ENCODE assay signal across 8 cellular contexts in the genomic region with DNA sequence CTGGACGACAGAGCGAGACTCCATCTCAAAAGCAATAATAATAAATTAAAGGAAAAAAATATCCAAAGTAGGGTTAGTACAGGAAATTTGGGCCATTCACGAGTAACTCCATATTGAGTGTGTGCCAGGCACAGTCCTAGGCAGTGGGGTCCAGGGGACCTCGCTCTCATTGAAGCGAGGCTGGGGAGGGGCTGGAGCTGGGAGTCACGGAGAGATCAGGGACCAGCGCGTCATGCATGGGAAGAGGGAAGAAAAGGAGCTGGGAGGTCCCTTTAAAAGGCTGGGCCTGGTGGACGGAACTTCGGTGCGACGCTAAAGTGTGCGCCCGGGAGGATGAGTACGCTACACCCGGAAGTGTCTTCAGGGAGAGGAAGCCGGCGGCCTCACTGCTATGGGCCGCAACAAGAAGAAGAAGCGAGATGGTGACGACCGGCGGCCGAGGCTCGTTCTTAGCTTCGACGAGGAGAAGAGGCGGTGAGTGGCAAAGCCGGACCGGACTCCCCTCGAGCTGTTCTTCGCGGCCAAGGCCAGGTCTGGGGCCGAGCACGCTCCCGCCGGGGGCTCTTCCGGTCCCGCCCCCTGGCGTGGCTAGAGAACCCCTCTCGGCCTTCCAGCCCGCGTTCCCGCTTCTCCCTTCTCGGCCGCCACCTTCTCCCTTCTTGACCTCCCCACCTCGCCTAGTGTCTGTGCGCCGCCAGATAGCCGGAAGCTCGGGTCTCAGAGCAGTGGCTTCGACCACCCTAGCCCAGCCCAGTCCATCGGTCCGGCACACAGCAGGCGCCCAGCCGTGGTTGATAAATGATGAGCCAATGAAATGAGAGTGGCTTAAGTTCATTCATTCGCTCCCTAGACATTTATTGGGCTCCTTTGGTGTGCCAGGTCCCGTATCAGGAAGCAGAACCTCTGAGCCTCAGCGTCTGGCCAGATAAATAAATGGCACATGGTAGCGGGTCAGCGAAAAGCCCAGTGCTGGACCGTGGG. TPM values are rescaled to one million over a fixed set of nuclear protein-coding genes. Genes with fewer than 3 reads are reported as not detected.
A peak's percentile ranks its signal among the peaks of the same experiment; 100 is the strongest.
DNase-seq lines count a peak whose midpoint lies in the region; TF ChIP-seq lines count a peak whose summit lies in the region.

Gene NOL12 (plus strand): TSS at position 342 of the 981 bp plus-strand sequence. CDS start 50 bp downstream, at position 392.

- H3K4me2 ChIP-seq in DOHH2 (ENCODE audit: low read length) (peak within 1 kb of the TSS; percentile 79), MM.1S (ENCODE audit: low read depth, low read length) (peak within 1 kb of the TSS; percentile 82)

- CTCF ChIA-PET in activated naive CD4-positive, alpha-beta T cell treated with anti-CD3 and anti-CD28 coated beads, Interleukin-2, amount 10 ng/mL, durations not matched to agents 7 days and 5 days (lab: Charles Lee): interaction anchor here (0.7 to 21.2 kb wide), 3 partner anchors 9 to 94 kb away, joined by 3 to 506 read pairs (median 3); partner anchors contain the start of gene SH3BP1

- H3K27me3 ChIP-seq in DOHH2 (ENCODE audit: control insufficient read depth, low read length) (no peaks in the 10 kb centered on the region), MM.1S (replicated peaks; ENCODE audit: insufficient read depth, low read length) (no peaks in the 10 kb centered on the region)

- H3K79me2 ChIP-seq in DOHH2 (ENCODE audit: control insufficient read depth, low read length) (peaks cover 30% of the 10 kb centered on the region), MM.1S (ENCODE audit: low read length) (peaks cover 26% of the 10 kb centered on the region)

- H3K4me1 ChIP-seq in DOHH2 (ENCODE audit: control insufficient read depth, low read length): peaks cover 25% of the 10 kb centered on the region
- peaks cover 16% of the 10 kb centered on the region for H3K4me1 ChIP-seq in MM.1S (ENCODE audit: low read length)

- H3K9me3 ChIP-seq in DOHH2 (ENCODE audit: control insufficient read depth, insufficient read depth, low read length) (no peaks in the 10 kb centered on the region), MM.1S (replicated peaks; ENCODE audit: insufficient read depth, low read length) (no peaks in the 10 kb centered on the region), SK-N-MC (ENCODE audit: low read depth, low read length) (no peaks in the 10 kb centered on the region)

- H3F3A ChIP-seq in DOHH2 (ENCODE audit: control insufficient read depth, insufficient read depth) (peaks cover 4% of the 10 kb centered on the region; the same call in 1 of the 2 replicates), MM.1S (ENCODE audit: insufficient read depth, low read length) (peaks cover 14% of the 10 kb centered on the region)

- H3K36me3 ChIP-seq in DOHH2 (ENCODE audit: control insufficient read depth, low read length) (peaks cover 40% of the 10 kb centered on the region), MM.1S (replicated peaks; ENCODE audit: insufficient read depth, low read length) (no peaks in the 10 kb centered on the region), SK-N-MC (ENCODE audit: insufficient read depth, low read length) (peaks cover 27% of the 10 kb centered on the region; the same call in 1 of the 2 replicates)

- H3K27ac ChIP-seq in DOHH2 (ENCODE audit: low read depth, low read length) (peak within 1 kb of the TSS; percentile 68), MM.1S (ENCODE audit: low read length) (peak within 1 kb of the TSS; percentile 54; the same call in 1 of the 2 replicates), SK-N-MC (peak within 1 kb of the TSS; percentile 63; the same call in 1 of the 2 replicates), temporal lobe (ENCODE audit: low read depth, low read length) (peak within 1 kb of the TSS; percentile 36)

- H4K20me1 ChIP-seq in DOHH2 (ENCODE audit: control insufficient read depth, insufficient read depth, low read depth, low read length) (no peaks in the 10 kb centered on the region), MM.1S (ENCODE audit: insufficient read depth, low read length) (no peaks in the 10 kb centered on the region)

- no peaks in the 10 kb centered on the region for H3K9me3 Mint-ChIP-seq in activated naive CD4-positive, alpha-beta T cell treated with anti-CD3 and anti-CD28 coated beads, Interleukin-2, amount 10 ng/mL, durations not matched to agents 7 days and 5 days

- peak within 1 kb of the TSS; percentile 97 for H3K4me3 ChIP-seq in DOHH2 (ENCODE audit: low read length)
- H3K4me3 ChIP-seq in MM.1S (ENCODE audit: low read length): peak within 1 kb of the TSS; percentile 100
- H3K4me3 ChIP-seq in SK-N-MC: peak within 1 kb of the TSS; percentile 99

- peaks cover 27% of the 10 kb centered on the region for H3K36me3 Mint-ChIP-seq in activated naive CD4-positive, alpha-beta T cell treated with anti-CD3 and anti-CD28 coated beads, Interleukin-2, amount 10 ng/mL, durations not matched to agents 7 days and 5 days

- H3K27me3 Mint-ChIP-seq in activated naive CD4-positive, alpha-beta T cell treated with anti-CD3 and anti-CD28 coated beads, Interleukin-2, amount 10 ng/mL, durations not matched to agents 7 days and 5 days: no peaks in the 10 kb centered on the region

- DNase-seq in H4 (ENCODE audit: low spot score): peak; percentile 78
- DNase-seq in MM.1S: peak; percentile 86
- peak; percentile 81 for DNase-seq in SK-N-MC (ENCODE audit: low read depth, low spot score)
- peak; percentile 83 for DNase-seq in activated naive CD4-positive, alpha-beta T cell treated with anti-CD3 and anti-CD28 coated beads, Interleukin-2, amount 10 ng/mL, durations not matched to agents 7 days and 5 days
- DNase-seq in germinal center (ENCODE audit: low spot score): peak; percentile 78
- peak; percentile 79 for DNase-seq in occipital lobe (lab: John Stamatoyannopoulos, UW)

- peak within 1 kb of the TSS; percentile 94 for H3K9ac ChIP-seq in MM.1S (ENCODE audit: low read length)
- H3K9ac ChIP-seq in SK-N-MC (ENCODE audit: insufficient read length): peak within 1 kb of the TSS; percentile 96

- peak within 1 kb of the TSS; percentile 92 for H3K4me3 Mint-ChIP-seq in activated naive CD4-positive, alpha-beta T cell treated with anti-CD3 and anti-CD28 coated beads, Interleukin-2, amount 10 ng/mL, durations not matched to agents 7 days and 5 days

- H3K9me2 ChIP-seq in DOHH2 (replicated peaks; ENCODE audit: control insufficient read depth, low read length) (no peaks in the 10 kb centered on the region), MM.1S (replicated peaks; ENCODE audit: insufficient read depth, low read length) (no peaks in the 10 kb centered on the region)

- H2AFZ ChIP-seq in MM.1S (ENCODE audit: low read length): peak within 1 kb of the TSS; percentile 86

- peak within 1 kb of the TSS; percentile 90 for H3K27ac Mint-ChIP-seq in activated naive CD4-positive, alpha-beta T cell treated with anti-CD3 and anti-CD28 coated beads, Interleukin-2, amount 10 ng/mL, durations not matched to agents 7 days and 5 days

- TF ChIP-seq CTCF in DOHH2 (IDR thresholded peaks at IDR 0.05; ENCODE audit: low read depth, low read length, poor library complexity, severe bottlenecking) (no peak), MM.1S (IDR thresholded peaks at IDR 0.05; ENCODE audit: low read length) (no peak)

- H3K4me1 Mint-ChIP-seq in activated naive CD4-positive, alpha-beta T cell treated with anti-CD3 and anti-CD28 coated beads, Interleukin-2, amount 10 ng/mL, durations not matched to agents 7 days and 5 days: peaks cover 32% of the 10 kb centered on the region

RNA-seq across cellular contexts. Expression of gene NOL12, which starts in this region (rescaled TPM):
- total RNA-seq in H4 (2014; rRNA removed; shearing (Covaris generic)): 25.7 and 27.3 TPM in 2 replicates
- total RNA-seq in occipital lobe: 18.2 TPM
- total RNA-seq in temporal lobe: 14.8 TPM

Comparison
In these comparisons a context has a peak if more than half of its experiments do, and no peak if none do; other contexts are left out.
1. Peak in every context shown above with its lines: DNase-seq, H3K4me3 ChIP-seq and H3K27ac ChIP-seq.